ENCODE assay signal across 8 cellular contexts in the genomic region with DNA sequence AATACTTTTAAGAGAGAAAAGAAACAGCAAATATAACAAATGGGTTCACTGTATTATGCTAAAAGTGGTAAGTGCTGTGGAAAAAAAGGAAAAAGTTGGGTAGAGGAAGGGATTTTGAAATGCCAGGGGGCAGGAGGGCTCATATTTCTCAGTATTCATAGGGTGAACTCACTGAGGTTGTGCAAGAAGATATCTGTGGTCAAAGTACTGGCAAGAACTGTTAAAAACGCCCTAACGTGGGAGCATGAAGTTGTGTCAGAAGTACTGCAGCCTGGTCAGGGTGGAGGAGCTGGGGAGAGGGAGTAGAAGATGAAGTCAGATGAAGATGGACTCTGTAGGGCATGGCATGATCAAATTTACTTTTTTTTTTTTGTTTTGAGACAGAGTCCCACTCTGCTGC. TPM values are rescaled to one million over a fixed set of nuclear protein-coding genes. Genes with fewer than 3 reads are reported as not detected.
DNase-seq lines count a peak whose midpoint lies in the region; ATAC-seq, FAIRE-seq and TF ChIP-seq lines count a peak whose summit lies in the region.

No MANE protein-coding gene starts in this region.

- TF ChIP-seq CTCF in bronchial epithelial cell (IDR thresholded peaks at IDR 0.05; ENCODE audit: insufficient read depth, low read length, severe bottlenecking), result no peak
- no peak for TF ChIP-seq CTCF in mesothelial cell of epicardium (IDR thresholded peaks at IDR 0.05; ENCODE audit: unreplicated experiment)

- H3K4me3 Mint-ChIP-seq in mesothelial cell of epicardium, result no peak overlapping the region
- no peak overlapping the region for H3K4me3 Mint-ChIP-seq in activated CD8-positive, alpha-beta memory T cell treated with anti-CD3 and anti-CD28 coated beads, Interleukin-2, amount 10 ng/mL, durations not matched to agents 7 days and 5 days
- no peak overlapping the region for H3K4me3 Mint-ChIP-seq in CD4-positive, alpha-beta memory T cell

- POLR2A ChIA-PET in CD4-positive, alpha-beta memory T cell (lab: Charles Lee; ENCODE audit: partially characterized antibody), result no interaction called here

- no peak for ATAC-seq in activated CD8-positive, alpha-beta memory T cell treated with anti-CD3 and anti-CD28 coated beads, Interleukin-2, amount 10 ng/mL, durations not matched to agents 7 days and 5 days

- FAIRE-seq in bronchial epithelial cell (lab: Jason Lieb, UNC), result peak; percentile 55

- peaks cover 2% of the 10 kb centered on the region for H3K27me3 ChIP-seq in bronchial epithelial cell (ENCODE audit: control insufficient read depth, insufficient read depth, low read length)
- no peaks in the 10 kb centered on the region for H3K27me3 ChIP-seq in CD4-positive, alpha-beta memory T cell (ENCODE audit: insufficient read depth, low read length)

- intact Hi-C loops in posterior cingulate gyrus (cut with DNase I), result no loop called here
- intact Hi-C loops in CD4-positive, alpha-beta memory T cell (cut with micrococcal nuclease), result no loop called here

- H3K9me3 ChIP-seq in CD4-positive, alpha-beta memory T cell (ENCODE audit: control insufficient read depth in 1 of 2, low read length in 2 of 2), result no peaks in the 10 kb centered on the region

- H3K4me1 ChIP-seq in CD4-positive, alpha-beta memory T cell (ENCODE audit: insufficient read depth, low read length), result no peaks in the 10 kb centered on the region

- H3K36me3 Mint-ChIP-seq in mesothelial cell of epicardium, result no peaks in the 10 kb centered on the region
- H3K36me3 Mint-ChIP-seq in activated CD8-positive, alpha-beta memory T cell treated with anti-CD3 and anti-CD28 coated beads, Interleukin-2, amount 10 ng/mL, durations not matched to agents 7 days and 5 days, result no peaks in the 10 kb centered on the region
- no peaks in the 10 kb centered on the region for H3K36me3 Mint-ChIP-seq in CD4-positive, alpha-beta memory T cell

- H3K27me3 Mint-ChIP-seq in mesothelial cell of epicardium (ENCODE audit: low read depth), result no peaks in the 10 kb centered on the region
- peaks cover 10% of the 10 kb centered on the region for H3K27me3 Mint-ChIP-seq in activated CD8-positive, alpha-beta memory T cell treated with anti-CD3 and anti-CD28 coated beads, Interleukin-2, amount 10 ng/mL, durations not matched to agents 7 days and 5 days
- peaks cover 8 to 15% of the 10 kb centered on the region in 2 donors for H3K27me3 Mint-ChIP-seq in CD4-positive, alpha-beta memory T cell

- DNase-seq in AG20443 (ENCODE audit: low spot score) (peak; percentile 89), MV-4-11 (lab: John Stamatoyannopoulos, UW) (peak; percentile 98), bronchial epithelial cell (ENCODE audit: low read depth) (peak; percentile 90), mesothelial cell of epicardium (ENCODE audit: low spot score in 2 of 2, unreplicated experiment in 2 of 2) (no peak), posterior cingulate gyrus (no peak), NCI-H526 treated with DMSO at 0.1 percent for 48 hours (lab: John Stamatoyannopoulos, UW) (no peak)
- DNase-seq in activated CD8-positive, alpha-beta memory T cell treated with anti-CD3 and anti-CD28 coated beads, Interleukin-2, amount 10 ng/mL, durations not matched to agents 7 days and 5 days, result no peak
- DNase-seq in CD4-positive, alpha-beta memory T cell, result no peak

- H3K4me3 ChIP-seq in bronchial epithelial cell (ENCODE audit: low read depth, low read length), result no peak overlapping the region
- no peak overlapping the region for H3K4me3 ChIP-seq in CD4-positive, alpha-beta memory T cell (ENCODE audit: low read length in 2 of 2)

- H3K27ac ChIP-seq in CD4-positive, alpha-beta memory T cell (ENCODE audit: low read depth, low read length), result no peak overlapping the region

- H3K9me3 Mint-ChIP-seq in mesothelial cell of epicardium, result peaks cover 4% of the 10 kb centered on the region
- H3K9me3 Mint-ChIP-seq in activated CD8-positive, alpha-beta memory T cell treated with anti-CD3 and anti-CD28 coated beads, Interleukin-2, amount 10 ng/mL, durations not matched to agents 7 days and 5 days (ENCODE audit: low read depth), result no peaks in the 10 kb centered on the region
- H3K9me3 Mint-ChIP-seq in CD4-positive, alpha-beta memory T cell, result peaks cover 0 to 6% (median 0%) of the 10 kb centered on the region in 8 donors

- no peaks in the 10 kb centered on the region for H3K36me3 ChIP-seq in bronchial epithelial cell (ENCODE audit: control insufficient read depth, insufficient read depth, low read length)
- H3K36me3 ChIP-seq in CD4-positive, alpha-beta memory T cell (ENCODE audit: insufficient read depth, low read length), result no peaks in the 10 kb centered on the region

- CTCF ChIA-PET in activated CD8-positive, alpha-beta memory T cell treated with anti-CD3 and anti-CD28 coated beads, Interleukin-2, amount 10 ng/mL, durations not matched to agents 7 days and 5 days (lab: Charles Lee), result no interaction called here
- CTCF ChIA-PET in CD4-positive, alpha-beta memory T cell (lab: Charles Lee; ENCODE audit: partially characterized antibody), result no interaction called here

- peak overlapping the region; percentile 11 for H3K27ac Mint-ChIP-seq in mesothelial cell of epicardium
- H3K27ac Mint-ChIP-seq in activated CD8-positive, alpha-beta memory T cell treated with anti-CD3 and anti-CD28 coated beads, Interleukin-2, amount 10 ng/mL, durations not matched to agents 7 days and 5 days, result no peak overlapping the region
- no peak overlapping the region for H3K27ac Mint-ChIP-seq in CD4-positive, alpha-beta memory T cell

- H3K4me1 Mint-ChIP-seq in mesothelial cell of epicardium, result peaks cover 32% of the 10 kb centered on the region
- H3K4me1 Mint-ChIP-seq in activated CD8-positive, alpha-beta memory T cell treated with anti-CD3 and anti-CD28 coated beads, Interleukin-2, amount 10 ng/mL, durations not matched to agents 7 days and 5 days, result no peaks in the 10 kb centered on the region
- H3K4me1 Mint-ChIP-seq in CD4-positive, alpha-beta memory T cell, result peaks cover 0 to 1% (median under 1%) of the 10 kb centered on the region in 4 donors

RNA-seq across cellular contexts. Expression of a gene that starts 31.2 kb away (rescaled TPM):
- total RNA-seq in bronchial epithelial cell, result 0.53 and 15.0 TPM in 2 replicates
- 0.72 to 0.89 TPM (median 0.84 TPM) in 3 replicates for total RNA-seq in mesothelial cell of epicardium
- total RNA-seq in activated CD8-positive, alpha-beta memory T cell treated with anti-CD3 and anti-CD28 coated beads, Interleukin-2, amount 10 ng/mL, durations not matched to agents 7 days and 5 days, result under 1 TPM; 0.09 to 0.45 TPM
- not detected for total RNA-seq in CD4-positive, alpha-beta memory T cell
- not detected for polyA plus RNA-seq in CD4-positive, alpha-beta memory T cell

Comparison
In these comparisons a context has a peak if more than half of its experiments do, and no peak if none do; other contexts are left out.
1. DNase-seq: peak in AG20443 (single experiment), MV-4-11 (single experiment) and bronchial epithelial cell (single experiment); none in mesothelial cell of epicardium (0 of 2), posterior cingulate gyrus (0 of 10), activated CD8-positive, alpha-beta memory T cell treated with anti-CD3 and anti-CD28 coated beads, Interleukin-2, amount 10 ng/mL, durations not matched to agents 7 days and 5 days (single experiment), CD4-positive, alpha-beta memory T cell (0 of 5) and NCI-H526 treated with DMSO at 0.1 percent for 48 hours (single experiment).